Comparison of ENCODE assay signal across 15 cellular contexts in genomic region chr5:111537153-111538024, GRCh38.
"Had no signal": no experiment of that assay in that cellular context is flagged by ENCODE, and none has a peak within 500 bp of the region (broad histone marks: within the 10 kb centered on the region; RNA-seq: fewer than 3 reads in every experiment).

No MANE protein-coding gene starts in this region.

- H3K9me3 ChIP-seq: adrenal gland, tibial artery had no signal

- H3K4me1 ChIP-seq: adrenal gland had no signal

- H3K4me3 ChIP-seq: adrenal gland, cardiac muscle cell, dorsolateral prefrontal cortex, tibial artery had no signal

- H3K27ac ChIP-seq: adrenal gland, cardiac muscle cell, dorsolateral prefrontal cortex, epithelial cell of prostate, tibial artery, WERI-Rb-1 had no signal

- H3K27me3 ChIP-seq: adrenal gland, cardiac muscle cell, tibial artery had no signal

- DNase-seq: activated CD4-positive, alpha-beta T cell treated with anti-CD3 and anti-CD28 coated beads for 1 hour; activated effector memory CD4-positive, alpha-beta T cell treated with anti-CD3 and anti-CD28 coated beads, Interleukin-2, amount 50 U/mL, for 16 hours; activated T-cell treated with anti-CD3 and anti-CD28 coated beads, Interleukin-2, amount 50 U/mL, for 72 hours; adrenal gland; dorsolateral prefrontal cortex; mesendoderm; naive thymus-derived CD8-positive, alpha-beta T cell; posterior cingulate gyrus; stimulated activated CD4-positive, alpha-beta T cell treated with anti-CD3 and anti-CD28 coated beads, Interleukin-2, amount 100 ng/mL, for 24 hours; stimulated activated naive CD8-positive, alpha-beta T cell treated with anti-CD3 and anti-CD28 coated beads, Interleukin-15, Interleukin-2, amounts not matched to agents 100 U/mL and 50 U/mL, for 24 hours; substantia nigra; tibial artery; WERI-Rb-1 had no signal

- H3K36me3 ChIP-seq: adrenal gland, cardiac muscle cell, tibial artery, WERI-Rb-1 had no signal
